Comparison of ENCODE assay signal across 12 cellular contexts in genomic region chr10:84172435-84173356, GRCh38. TPM values are rescaled to one million over a fixed set of nuclear protein-coding genes. Genes with fewer than 3 reads are reported as not detected.
DNase-seq lines count a peak whose midpoint lies in the region; ATAC-seq and TF ChIP-seq lines count a peak whose summit lies in the region.
"Had no signal": no experiment of that assay in that cellular context is flagged by ENCODE, and none has a peak within 500 bp of the region (broad histone marks: within the 10 kb centered on the region; RNA-seq: fewer than 3 reads in every experiment).

No MANE protein-coding gene starts in this region.

- no peak overlapping the region for H3K9ac ChIP-seq in mesendoderm (ENCODE audit: low read length)

- ATAC-seq in GM18861 (IDR thresholded peaks at IDR 0.05; ENCODE audit: unreplicated experiment) = peak; percentile 34
- peak; percentile 68 for ATAC-seq in GM21717 (IDR thresholded peaks at IDR 0.05; ENCODE audit: unreplicated experiment)
- peak; percentile 53 for ATAC-seq in HG03439 (IDR thresholded peaks at IDR 0.05; ENCODE audit: unreplicated experiment)

- no peak overlapping the region for H2BK15ac ChIP-seq in mesendoderm (replicated peaks; ENCODE audit: low read depth)

- H3K56ac ChIP-seq in mesendoderm (ENCODE audit: low read length) = no peak overlapping the region

- H3K27ac ChIP-seq in mesendoderm (ENCODE audit: low read depth, low read length) = no peak overlapping the region
- H3K27ac ChIP-seq in ovary = no peak overlapping the region

- H3K27me3 ChIP-seq in mesendoderm (ENCODE audit: insufficient read depth, low read length, poor library complexity) (no peaks in the 10 kb centered on the region), ovary (no peaks in the 10 kb centered on the region)

- TF ChIP-seq CTCF in ovary (IDR thresholded peaks at IDR 0.05) = no peak

- no peak overlapping the region for H2AK5ac ChIP-seq in mesendoderm (ENCODE audit: low read length)

- no peak overlapping the region for H3K18ac ChIP-seq in mesendoderm (ENCODE audit: low read length)

- no peak overlapping the region for H2BK5ac ChIP-seq in mesendoderm (ENCODE audit: low read length)

- no peak overlapping the region for H3K4me2 ChIP-seq in mesendoderm (ENCODE audit: low read length)

- H3K79me2 ChIP-seq in mesendoderm (ENCODE audit: control insufficient read depth, insufficient read depth, low read length) = no peaks in the 10 kb centered on the region

- H3K4me3 ChIP-seq in mesendoderm (ENCODE audit: low read length) (no peak overlapping the region), ovary (no peak overlapping the region)

- intact Hi-C loops in ovary (cut with DNase I) = no loop called here

- H4K8ac ChIP-seq in mesendoderm (ENCODE audit: low read depth, low read length) = no peak overlapping the region

- H3K9me3 ChIP-seq in ovary = no peaks in the 10 kb centered on the region

- no peaks in the 10 kb centered on the region for H3K79me1 ChIP-seq in mesendoderm (ENCODE audit: low read length)

- DNase-seq in mesendoderm = no peak
- DNase-seq in NCI-H1436 (lab: John Stamatoyannopoulos, UW) = no peak
- DNase-seq in NCI-H2029 treated with DMSO at 0.1 percent for 48 hours (lab: John Stamatoyannopoulos, UW) = no peak
- DNase-seq in activated CD4-positive, alpha-beta T cell treated with anti-CD3 and anti-CD28 coated beads, Interleukin-2, amount 50 U/mL, for 4 hours = no peak
- DNase-seq in ovary = no peak
- DNase-seq: activated CD4-positive, CD25-positive, alpha-beta regulatory T cell; DND-41; NCI-H69 had no signal

- H3K23ac ChIP-seq in mesendoderm (ENCODE audit: low read length) = peak overlapping the region; percentile 89

- no peak overlapping the region for H3K4ac ChIP-seq in mesendoderm (ENCODE audit: low read depth, low read length)

- H3K4me1 ChIP-seq in mesendoderm (ENCODE audit: control insufficient read depth, low read depth, low read length) (no peaks in the 10 kb centered on the region), ovary (ENCODE audit: insufficient read depth) (no peaks in the 10 kb centered on the region)

- WGBS in mesendoderm (ENCODE audit: extremely low coverage, insufficient coverage, low lambda C conversion rate) = no CpG with 5 or more reads among the region's 9 CpGs
- 85 to 87% (median 87%) methylated on average over 9 of the region's 9 CpGs for WGBS in ovary, 3 donors

- H3K36me3 ChIP-seq in mesendoderm (ENCODE audit: control insufficient read depth, insufficient read depth, low read length) (no peaks in the 10 kb centered on the region), ovary (no peaks in the 10 kb centered on the region)

- TF ChIP-seq EP300 in ovary (IDR thresholded peaks at IDR 0.05) = no peak

- no peak overlapping the region for H4K5ac ChIP-seq in mesendoderm (ENCODE audit: low read length)

- no peak overlapping the region for H2BK120ac ChIP-seq in mesendoderm (ENCODE audit: low read depth, low read length)

- TF ChIP-seq POLR2A in ovary (IDR thresholded peaks at IDR 0.05) = no peak

RNA-seq across cellular contexts. Expression of gene GPR15LG, which starts 0.9 kb away (rescaled TPM):
- not detected for polyA plus RNA-seq in mesendoderm (2013, experiment 1 of 2)
- polyA plus RNA-seq in mesendoderm (2013, experiment 2 of 2) = not detected
- total RNA-seq in ovary = 1 to 10 TPM in 1 of 7 donors, under 1 TPM in 1, not detected in 5; 0.31 to 3.6 TPM
- not detected for polyA plus RNA-seq in ovary
- total RNA-seq: neural crest cell had no signal

RNA-seq across cellular contexts. Expression of gene CDHR1, which starts 21.6 kb away (rescaled TPM):
- polyA plus RNA-seq in mesendoderm (2013, experiment 1 of 2) = 6.2 TPM
- 5.9 TPM for polyA plus RNA-seq in mesendoderm (2013, experiment 2 of 2)
- total RNA-seq in ovary = 1 to 10 TPM in 1 of 7 donors, under 1 TPM in 6; 0.08 to 2.2 (median 0.69) TPM
- 1 to 10 TPM in 1 of 2 donors, under 1 TPM in 1; 0.17 to 2.1 TPM for polyA plus RNA-seq in ovary

RNA-seq across cellular contexts. Expression of gene GHITM, which starts 33.4 kb away (rescaled TPM):
- 77.3 TPM for polyA plus RNA-seq in mesendoderm (2013, experiment 1 of 2)
- 76.6 TPM for polyA plus RNA-seq in mesendoderm (2013, experiment 2 of 2)
- 100 to 1,000 TPM in 3 of 7 donors, 10 to 100 TPM in 4; 82.5 to 101 (median 95.6) TPM for total RNA-seq in ovary
- 100 to 1,000 TPM; 101 to 190 TPM for polyA plus RNA-seq in ovary

RNA-seq across cellular contexts. Expression of gene LRIT2, which starts 52.6 kb away (rescaled TPM):
- polyA plus RNA-seq in mesendoderm (2013, experiment 1 of 2) = not detected
- polyA plus RNA-seq in mesendoderm (2013, experiment 2 of 2) = not detected
- total RNA-seq in ovary = not detected
- not detected for polyA plus RNA-seq in ovary
- total RNA-seq: neural crest cell had no signal
